8 cellular contexts compared by ENCODE assay signal in the genomic region with DNA sequence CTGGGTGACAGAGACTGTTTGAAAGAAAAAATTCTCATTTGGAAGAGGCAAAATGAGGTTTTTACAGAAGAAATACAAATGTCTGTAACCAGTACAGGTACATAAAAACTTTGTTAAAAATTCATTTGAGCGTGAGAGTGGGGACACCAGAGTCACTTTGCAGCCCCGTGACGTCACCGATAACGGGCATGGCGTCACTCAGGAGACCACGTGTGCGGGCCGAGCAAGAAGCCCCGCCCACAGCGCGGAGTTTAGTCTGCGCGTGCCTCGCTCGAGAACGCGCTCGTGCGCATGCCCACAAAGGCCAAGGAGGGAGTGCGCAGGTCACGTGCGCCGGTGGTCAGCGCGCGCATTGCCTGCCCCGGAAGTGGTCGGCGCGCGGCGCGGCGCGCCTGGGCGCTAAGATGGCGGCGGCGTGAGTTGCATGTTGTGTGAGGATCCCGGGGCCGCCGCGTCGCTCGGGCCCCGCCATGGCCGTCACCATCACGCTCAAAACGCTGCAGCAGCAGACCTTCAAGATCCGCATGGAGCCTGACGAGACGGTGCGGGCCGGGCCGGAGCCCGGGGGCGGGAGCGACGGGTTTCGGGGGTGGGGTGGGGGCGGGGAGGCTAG. TPM values are rescaled to one million over a fixed set of nuclear protein-coding genes. Genes with fewer than 3 reads are reported as not detected.
DNase-seq lines count a peak whose midpoint lies in the region; ATAC-seq and TF ChIP-seq lines count a peak whose summit lies in the region.

A gene (plus strand): TSS at position 384 of the 613 bp plus-strand sequence. CDS start 87 bp downstream, at position 471.

- 0 to 1% (median 1%) methylated on average over 61 to 62 of the region's 62 CpGs for WGBS in adipose tissue, 3 donors
- WGBS in transverse colon (ENCODE audit: low coverage in 1 of 2), 2 donors = 1% methylated on average over 42 of the region's 62 CpGs; no CpG with 5 or more reads in 1 of the 2 donors

- TF ChIP-seq POLR2A in transverse colon (IDR thresholded peaks at IDR 0.05) = peak; percentile 91

- DNase-seq in GM13976 (ENCODE audit: low spot score) (peak; percentile 96), NCI-H146 (lab: John Stamatoyannopoulos, UW) (peak; percentile 99), T-helper 1 cell (peak; percentile 96 to 99 (median 97)), cardiac septum (ENCODE audit: low spot score) (peak; percentile 97), pons (ENCODE audit: low spot score) (peak; percentile 90), transverse colon (peak; percentile 99)

- H3K9me3 ChIP-seq in transverse colon = no peaks in the 10 kb centered on the region

- H3K36me3 ChIP-seq in transverse colon = peaks cover 0 to 52% (median 25%) of the 10 kb centered on the region in 4 donors

- peak within 1 kb of the TSS; percentile 67 to 92 (median 83) for H3K4me3 ChIP-seq in transverse colon

- intact Hi-C loops in cardiac septum (cut with DNase I) (no loop called here), transverse colon (cut with DNase I; ENCODE audit: low total_unique reads) (loop anchor here (10.0 kb wide), 1 partner anchor 61 kb away; a partner anchor contains a TSS)

- TF ChIP-seq CTCF in GM13976 (IDR thresholded peaks at IDR 0.05; ENCODE audit: borderline replicate concordance, control extremely low read depth, extremely low read depth, insufficient read depth, missing control alignments) = no peak
- peak in 1 of 5 experiments; percentile 27 for TF ChIP-seq CTCF in transverse colon (IDR thresholded peaks at IDR 0.05)

- ATAC-seq in HG02852 (IDR thresholded peaks at IDR 0.05; ENCODE audit: unreplicated experiment) = peak; percentile 80

- H3K4me1 ChIP-seq in transverse colon = peaks cover 10 to 48% (median 22%) of the 10 kb centered on the region in 4 donors

- in situ Hi-C loops in GM13976 (cut with MboI; ENCODE audit: low sequenced_read_pairs, unreplicated experiment) = no loop called here
- in situ Hi-C loops in transverse colon (cut with MboI; ENCODE audit: low pct_ligation_motif_present in 1 of 4, low pct_unique_long_range_greater_than_20kb in 1 of 4, low sequenced_read_pairs in 3 of 4) = no loop called here

- no peaks in the 10 kb centered on the region for H3K27me3 ChIP-seq in transverse colon

- no peak for TF ChIP-seq EP300 in transverse colon (IDR thresholded peaks at IDR 0.05; ENCODE audit: low read depth)

- peak within 1 kb of the TSS; percentile 62 for H3K27ac ChIP-seq in adipose tissue (ENCODE audit: low read depth, low read length)
- H3K27ac ChIP-seq in transverse colon = peak within 1 kb of the TSS; percentile 95 to 97 (median 96)

RNA-seq across cellular contexts. Expression of the gene that starts here (rescaled TPM):
- 100 to 1,000 TPM in 2 of 3 donors, 10 to 100 TPM in 1; 58.1 to 159 (median 133) TPM for polyA plus RNA-seq in adipose tissue
- 143 TPM for total RNA-seq in cardiac septum
- total RNA-seq in transverse colon = 10 to 100 TPM; 57.9 to 87.9 (median 75.9) TPM

Comparison
In these comparisons a context has a peak if more than half of its experiments do, and no peak if none do; other contexts are left out.
1. Peak in every context shown above with its lines: DNase-seq, ATAC-seq, H3K4me3 ChIP-seq and H3K27ac ChIP-seq.